In the genomic region with DNA sequence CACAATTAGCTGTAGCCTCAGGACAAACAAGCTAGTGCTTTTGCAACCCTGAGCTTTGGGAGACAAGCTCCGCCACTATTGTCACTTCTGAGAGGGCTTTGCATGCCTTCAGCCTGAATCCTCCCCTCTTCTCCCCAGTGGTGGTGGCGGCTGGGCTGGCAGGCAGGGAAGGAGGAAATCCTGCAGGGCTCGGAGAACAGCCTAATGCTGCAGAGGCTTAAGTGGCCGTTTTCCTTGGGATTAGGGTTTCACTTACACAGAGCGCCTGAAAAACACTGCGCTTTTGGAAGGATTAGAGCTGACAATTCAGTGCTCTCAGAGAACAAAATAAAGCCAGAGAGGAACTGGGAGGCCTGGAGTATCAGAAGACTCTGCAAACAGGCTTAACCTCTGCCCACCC, we compare ENCODE assay signal across 21 cellular contexts.
DNase-seq lines count a peak whose midpoint lies in the region; ATAC-seq and TF ChIP-seq lines count a peak whose summit lies in the region.
"Had no signal": no experiment of that assay in that cellular context is flagged by ENCODE, and none has a peak within 500 bp of the region (broad histone marks: within the 10 kb centered on the region; RNA-seq: fewer than 3 reads in every experiment).

No MANE protein-coding gene starts in this region.

- DNase-seq in NCI-H2227 (lab: John Stamatoyannopoulos, UW; ENCODE audit: unreplicated experiment) (peak; percentile 11), NCI-H2227 treated with DMSO at 0.1 percent for 48 hours (lab: John Stamatoyannopoulos, UW) (no peak), WERI-Rb-1 (peak; percentile 75), mesendoderm (peak; percentile 72), type B pancreatic cell (ENCODE audit: extremely low spot score, unreplicated experiment) (peak; percentile 44), activated T-cell treated with anti-CD3 and anti-CD28 coated beads for 4 hours (no peak), nucleus accumbens (lab: John Stamatoyannopoulos, UW) (no peak)
- DNase-seq: 8988T; BE2C; CD4-positive, CD25-positive, alpha-beta regulatory T cell; COR-L47; GF-D8; H7; Karpas-422; NCI-H1436; NCI-H2171 treated with DMSO at 0.1 percent for 48 hours; NCI-H510A; NCI-H748 treated with DMSO at 0.1 percent for 48 hours; SK-N-SH had no signal

- H2BK120ac ChIP-seq in mesendoderm (ENCODE audit: low read depth, low read length): no peak overlapping the region

- H3K4ac ChIP-seq in mesendoderm (ENCODE audit: low read depth, low read length): no peak overlapping the region

- H3K9ac ChIP-seq in mesendoderm (ENCODE audit: low read length): no peak overlapping the region
- H3K9ac ChIP-seq: SK-N-SH had no signal

- no peak overlapping the region for H3K27ac Mint-ChIP-seq in type B pancreatic cell
- H3K27ac Mint-ChIP-seq: CD4-positive, CD25-positive, alpha-beta regulatory T cell; IgD-negative memory B cell had no signal

- peaks cover 75% of the 10 kb centered on the region for H3K27me3 Mint-ChIP-seq in type B pancreatic cell

- H3K79me1 ChIP-seq in mesendoderm (ENCODE audit: low read length): no peaks in the 10 kb centered on the region

- H3K4me1 Mint-ChIP-seq in type B pancreatic cell (ENCODE audit: unreplicated experiment): no peaks in the 10 kb centered on the region
- H3K4me1 Mint-ChIP-seq: CD4-positive, CD25-positive, alpha-beta regulatory T cell; IgD-negative memory B cell had no signal

- H3K18ac ChIP-seq in mesendoderm (ENCODE audit: low read length): no peak overlapping the region

- no peaks in the 10 kb centered on the region for H3K9me3 Mint-ChIP-seq in type B pancreatic cell

- no peak for ATAC-seq in GM21529 (IDR thresholded peaks at IDR 0.05; ENCODE audit: unreplicated experiment)

- TF ChIP-seq CTCF in WERI-Rb-1 (IDR thresholded peaks at IDR 0.05; ENCODE audit: low read depth, low read length): no peak
- no peak for TF ChIP-seq CTCF in type B pancreatic cell (conservative IDR thresholded peaks at IDR 0.05)

- H4K8ac ChIP-seq in mesendoderm (ENCODE audit: low read depth, low read length): no peak overlapping the region

- H2AK5ac ChIP-seq in mesendoderm (ENCODE audit: low read length): no peak overlapping the region

- H2BK15ac ChIP-seq in mesendoderm (replicated peaks; ENCODE audit: low read depth): no peak overlapping the region

- H3K27ac ChIP-seq in WERI-Rb-1: no peak overlapping the region
- no peak overlapping the region for H3K27ac ChIP-seq in mesendoderm (ENCODE audit: low read depth, low read length)

- no peak overlapping the region for H2BK5ac ChIP-seq in mesendoderm (ENCODE audit: low read length)

- H3K4me2 ChIP-seq in mesendoderm (ENCODE audit: low read length): no peak overlapping the region
- H3K4me2 ChIP-seq: SK-N-SH had no signal

- H3K23ac ChIP-seq in mesendoderm (ENCODE audit: low read length): no peak overlapping the region

- H3K4me3 ChIP-seq in WERI-Rb-1 (ENCODE audit: low read depth, low read length) (no peak overlapping the region), mesendoderm (ENCODE audit: low read length) (no peak overlapping the region)

- H3K4me1 ChIP-seq in mesendoderm (ENCODE audit: control insufficient read depth, low read depth, low read length): peaks cover 13% of the 10 kb centered on the region
- H3K4me1 ChIP-seq: BE2C had no signal

- no peak overlapping the region for H3K4me3 Mint-ChIP-seq in type B pancreatic cell
- H3K4me3 Mint-ChIP-seq: CD4-positive, CD25-positive, alpha-beta regulatory T cell; IgD-negative memory B cell had no signal

- H4K5ac ChIP-seq in mesendoderm (ENCODE audit: low read length): no peak overlapping the region

- WGBS in mesendoderm (ENCODE audit: extremely low coverage, insufficient coverage, low lambda C conversion rate): no CpG with 5 or more reads among the region's 6 CpGs

- H3K79me2 ChIP-seq in mesendoderm (ENCODE audit: control insufficient read depth, insufficient read depth, low read length): no peaks in the 10 kb centered on the region

- H3K36me3 ChIP-seq in WERI-Rb-1 (no peaks in the 10 kb centered on the region), mesendoderm (ENCODE audit: control insufficient read depth, insufficient read depth, low read length) (no peaks in the 10 kb centered on the region)
- H3K36me3 ChIP-seq: BE2C had no signal

- H3K9me3 ChIP-seq in WERI-Rb-1 (ENCODE audit: severe bottlenecking): no peaks in the 10 kb centered on the region
- H3K9me3 ChIP-seq: BE2C, SK-N-SH had no signal

- H3K36me3 Mint-ChIP-seq in type B pancreatic cell: no peaks in the 10 kb centered on the region
- H3K36me3 Mint-ChIP-seq: CD4-positive, CD25-positive, alpha-beta regulatory T cell; IgD-negative memory B cell had no signal

- H3K56ac ChIP-seq in mesendoderm (ENCODE audit: low read length): no peak overlapping the region

- H3K27me3 ChIP-seq in WERI-Rb-1 (ENCODE audit: insufficient read depth, low read depth, severe bottlenecking): peaks cover 99% of the 10 kb centered on the region
- peaks cover 14% of the 10 kb centered on the region for H3K27me3 ChIP-seq in mesendoderm (ENCODE audit: insufficient read depth, low read length, poor library complexity)

Comparison
In these comparisons a context has a peak if more than half of its experiments do, and no peak if none do; other contexts are left out.
1. DNase-seq: peak in NCI-H2227 (single experiment), WERI-Rb-1 (single experiment), mesendoderm (single experiment) and type B pancreatic cell (single experiment); none in NCI-H2227 treated with DMSO at 0.1 percent for 48 hours (single experiment), activated T-cell treated with anti-CD3 and anti-CD28 coated beads for 4 hours (single experiment) and nucleus accumbens (0 of 56).